24 cellular contexts compared by ENCODE assay signal in the genomic region with DNA sequence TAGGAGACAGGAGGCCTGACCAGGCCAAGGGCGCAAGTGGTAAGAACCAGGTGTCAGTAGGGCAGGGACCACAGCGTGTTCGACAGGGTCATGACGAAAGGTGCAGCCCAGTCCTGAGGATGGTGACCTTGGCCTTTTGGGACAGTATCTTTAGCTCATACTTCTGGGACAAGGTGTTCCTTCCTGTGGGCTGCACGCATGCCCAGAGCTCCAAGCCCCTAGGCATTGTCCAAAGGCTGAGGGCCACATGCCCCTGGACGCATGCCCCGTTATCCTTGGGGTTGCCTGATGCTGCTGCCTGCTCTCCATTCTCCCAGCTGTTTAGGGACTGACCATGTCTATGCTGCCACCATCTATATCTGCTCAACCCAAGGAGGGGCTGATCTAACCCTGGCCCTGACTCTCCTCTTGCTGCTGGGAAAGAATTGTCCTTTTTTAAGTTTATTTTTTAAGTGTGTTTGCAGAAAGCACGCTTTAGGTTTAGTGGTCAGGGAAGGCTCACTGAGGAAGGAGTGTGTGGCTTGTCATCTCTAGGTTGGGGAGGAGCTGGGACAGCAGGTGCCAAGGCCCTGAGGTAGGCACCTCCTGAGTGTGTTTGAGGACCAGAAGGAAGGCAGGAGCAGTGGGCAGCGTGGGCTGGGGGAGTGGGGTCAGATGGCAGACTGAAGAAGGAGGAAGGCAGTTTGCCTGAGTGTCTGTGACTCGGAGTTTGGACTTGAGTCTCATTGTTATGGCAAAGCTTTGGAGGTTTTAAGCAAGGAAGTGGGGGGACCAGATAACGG.
"Had no signal": no experiment of that assay in that cellular context is flagged by ENCODE, and none has a peak within 500 bp of the region (broad histone marks: within the 10 kb centered on the region; RNA-seq: fewer than 3 reads in every experiment).

No MANE protein-coding gene starts in this region.

- H3K9me3 Mint-ChIP-seq: activated naive CD8-positive, alpha-beta T cell treated with anti-CD3 and anti-CD28 coated beads, Interleukin-2, amount 10 ng/mL, durations not matched to agents 7 days and 5 days; activated T-cell treated with anti-CD3 and anti-CD28 coated beads, Interleukin-2, amount 50 U/mL, for 4 hours; activated T-helper 2 cell treated with anti-CD3 and anti-CD28 coated beads, Interferon-gamma antibody, Interleukin-2, Interleukin-4, amounts not matched to agents 10 μg/mL and 5 μg/mL and 100 μg/mL, durations not matched to agents 14 hours and 24 hours and 36 hours; central memory CD8-positive, alpha-beta T cell; immature natural killer cell; nephron; stimulated activated naive B cell treated with anti-CD40 and anti-IgM and Interleukin-4, amounts not matched to agents 10 μg/mL and 1 μg/mL and 100 μg/mL, for 72 hours had no signal

- DNase-seq: activated CD4-positive, alpha-beta T cell treated with anti-CD3 and anti-CD28 coated beads for 48 hours; activated CD4-positive, alpha-beta T cell treated with anti-CD3 and anti-CD28 coated beads, Interleukin-2, amount 50 U/mL, for 48 hours; activated naive CD8-positive, alpha-beta T cell treated with anti-CD3 and anti-CD28 coated beads, Interleukin-2, amount 10 ng/mL, durations not matched to agents 7 days and 5 days; activated T-cell treated with anti-CD3 and anti-CD28 coated beads, Interleukin-2, amount 50 U/mL, for 4 hours; dermis blood vessel endothelial cell; effector CD4-positive, alpha-beta T cell; foreskin keratinocyte; immature natural killer cell; kidney glomerular epithelial cell; lower lobe of right lung; ovary; stimulated activated CD4-positive, alpha-beta T cell treated with anti-CD3 and anti-CD28 coated beads, Interleukin-15, amount 100 ng/mL, for 24 hours; stimulated activated CD4-positive, alpha-beta T cell treated with anti-CD3 and anti-CD28 coated beads, Interleukin-2, amount 100 ng/mL, for 24 hours; stimulated activated naive B cell treated with anti-CD40 and anti-IgM and Interleukin-4, amounts not matched to agents 10 μg/mL and 1 μg/mL and 100 μg/mL, for 72 hours; stomach; thyroid gland had no signal

- H3K4me1 ChIP-seq: foreskin keratinocyte, thyroid gland had no signal

- H3K9me3 ChIP-seq: esophagus muscularis mucosa, heart left ventricle, lower lobe of right lung, neutrophil, ovary, stomach, thyroid gland had no signal

- H3K27ac ChIP-seq: esophagus muscularis mucosa, foreskin keratinocyte, heart left ventricle, lower lobe of right lung, neutrophil, ovary, stomach, thyroid gland, VCaP had no signal

- H3K27ac Mint-ChIP-seq: activated naive CD8-positive, alpha-beta T cell treated with anti-CD3 and anti-CD28 coated beads, Interleukin-2, amount 10 ng/mL, durations not matched to agents 7 days and 5 days; activated T-helper 2 cell treated with anti-CD3 and anti-CD28 coated beads, Interferon-gamma antibody, Interleukin-2, Interleukin-4, amounts not matched to agents 10 μg/mL and 5 μg/mL and 100 μg/mL, durations not matched to agents 14 hours and 24 hours and 36 hours; immature natural killer cell; progenitor cell of endocrine pancreas; stimulated activated naive B cell treated with anti-CD40 and anti-IgM and Interleukin-4, amounts not matched to agents 10 μg/mL and 1 μg/mL and 100 μg/mL, for 72 hours had no signal

- H3K36me3 Mint-ChIP-seq: activated naive CD8-positive, alpha-beta T cell treated with anti-CD3 and anti-CD28 coated beads, Interleukin-2, amount 10 ng/mL, durations not matched to agents 7 days and 5 days; immature natural killer cell; stimulated activated naive B cell treated with anti-CD40 and anti-IgM and Interleukin-4, amounts not matched to agents 10 μg/mL and 1 μg/mL and 100 μg/mL, for 72 hours had no signal

- ATAC-seq: activated T-cell treated with anti-CD3 and anti-CD28 coated beads, Interleukin-2, amount 50 U/mL, for 4 hours; foreskin keratinocyte; lower lobe of right lung; stimulated activated naive B cell treated with anti-CD40 and anti-IgM and Interleukin-4, amounts not matched to agents 10 μg/mL and 1 μg/mL and 100 μg/mL, for 72 hours had no signal

- H3K4me1 Mint-ChIP-seq: central memory CD8-positive, alpha-beta T cell had no signal

- H3K4me3 ChIP-seq: esophagus muscularis mucosa, heart left ventricle, lower lobe of right lung, ovary, stomach, thyroid gland had no signal

- H3K4me3 Mint-ChIP-seq: activated naive CD8-positive, alpha-beta T cell treated with anti-CD3 and anti-CD28 coated beads, Interleukin-2, amount 10 ng/mL, durations not matched to agents 7 days and 5 days; activated T-cell treated with anti-CD3 and anti-CD28 coated beads, Interleukin-2, amount 50 U/mL, for 4 hours; central memory CD8-positive, alpha-beta T cell; nephron; stimulated activated naive B cell treated with anti-CD40 and anti-IgM and Interleukin-4, amounts not matched to agents 10 μg/mL and 1 μg/mL and 100 μg/mL, for 72 hours had no signal

- H3K27me3 ChIP-seq: foreskin keratinocyte, ovary, thyroid gland had no signal

- H3K36me3 ChIP-seq: esophagus muscularis mucosa, heart left ventricle, lower lobe of right lung, neutrophil, ovary, stomach, thyroid gland had no signal
